11 cellular contexts compared by ENCODE assay signal in the genomic region with DNA sequence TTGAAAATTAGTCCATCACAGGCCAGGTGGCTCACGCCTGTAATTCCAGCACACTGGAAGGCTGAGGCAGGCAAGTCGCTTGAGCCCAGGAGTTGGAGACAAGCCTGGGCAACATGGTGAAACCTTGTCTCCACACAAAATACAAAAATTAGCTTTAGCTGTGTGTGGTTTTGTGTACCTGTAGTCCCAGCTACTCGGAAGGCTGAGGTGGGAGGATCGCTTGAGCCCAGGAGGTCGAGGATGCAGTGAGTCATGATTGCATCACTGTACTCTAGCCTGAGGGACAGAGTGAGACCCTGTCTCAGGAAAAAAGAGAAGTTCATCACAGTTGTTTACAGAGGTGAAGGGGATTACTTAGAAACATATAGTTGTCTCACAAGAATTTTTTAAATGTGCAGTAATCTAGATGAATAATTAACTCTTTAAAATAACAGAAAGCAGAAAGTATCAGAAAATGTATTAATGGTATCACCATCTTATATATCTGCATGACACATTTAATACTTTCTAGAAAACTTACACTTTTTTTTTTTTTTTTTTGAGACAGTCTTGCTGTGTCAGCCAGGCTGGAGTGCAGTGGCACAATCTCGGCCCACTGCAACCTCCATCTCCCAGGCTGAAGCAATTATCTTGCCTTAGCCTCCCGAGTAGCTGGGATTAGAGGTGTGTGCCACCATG. TPM values are rescaled to one million over a fixed set of nuclear protein-coding genes. Genes with fewer than 3 reads are reported as not detected.
A peak's percentile ranks its signal among the peaks of the same experiment; 100 is the strongest.
DNase-seq lines count a peak whose midpoint lies in the region; ATAC-seq, FAIRE-seq and TF ChIP-seq lines count a peak whose summit lies in the region.
"Had no signal": no experiment of that assay in that cellular context is flagged by ENCODE, and none has a peak within 500 bp of the region (broad histone marks: within the 10 kb centered on the region; RNA-seq: fewer than 3 reads in every experiment).

No MANE protein-coding gene starts in this region.

- H3K27ac ChIP-seq in smooth muscle cell (ENCODE audit: low read depth), result peak overlapping the region; percentile 88
- peak overlapping the region in 1 of 2 donors; percentile 17 for H3K27ac ChIP-seq in uterus
- H3K27ac ChIP-seq: tibial artery had no signal

- peaks cover 98% of the 10 kb centered on the region for H4K20me1 ChIP-seq in smooth muscle cell (ENCODE audit: low read depth)

- no peak for TF ChIP-seq POLR2A in uterus (IDR thresholded peaks at IDR 0.05)

- H2AFZ ChIP-seq in smooth muscle cell (ENCODE audit: low read depth), result no peak overlapping the region

- ATAC-seq in GM21360 (IDR thresholded peaks at IDR 0.05; ENCODE audit: unreplicated experiment), result no peak

- H3K27me3 ChIP-seq in smooth muscle cell (ENCODE audit: low read depth), result no peaks in the 10 kb centered on the region
- no peaks in the 10 kb centered on the region for H3K27me3 ChIP-seq in uterus
- H3K27me3 ChIP-seq: tibial artery had no signal

- TF ChIP-seq CTCF in epithelial cell of esophagus (IDR thresholded peaks at IDR 0.05; ENCODE audit: insufficient read depth, low read depth, low read length, missing control alignments), result no peak
- TF ChIP-seq CTCF in smooth muscle cell (IDR thresholded peaks at IDR 0.05; ENCODE audit: borderline replicate concordance, insufficient read depth, poor library complexity, severe bottlenecking), result no peak
- no peak for TF ChIP-seq CTCF in uterus (IDR thresholded peaks at IDR 0.05)

- peaks cover 9% of the 10 kb centered on the region for H3K4me1 ChIP-seq in smooth muscle cell (ENCODE audit: low read depth)
- H3K4me1 ChIP-seq in uterus, result no peaks in the 10 kb centered on the region

- peaks cover 97% of the 10 kb centered on the region for H3K79me2 ChIP-seq in smooth muscle cell (ENCODE audit: low read depth)

- peak; percentile 25 for DNase-seq in activated CD8-positive, alpha-beta memory T cell treated with anti-CD3 and anti-CD28 coated beads, Interleukin-2, amount 50 U/mL, for 4 hours
- no peak for DNase-seq in activated CD8-positive, alpha-beta memory T cell treated with anti-CD3 and anti-CD28 coated beads, Interleukin-2, amount 50 U/mL, for 48 hours
- DNase-seq in RPMI7951 (ENCODE audit: low read depth) (peak; percentile 60), epithelial cell of esophagus (ENCODE audit: low read depth) (peak; percentile 84), smooth muscle cell (lab: John Stamatoyannopoulos, UW; ENCODE audit: unreplicated experiment) (no peak), uterus (no peak), frontal cortex (ENCODE audit: low spot score in 2 of 2) (no peak)
- DNase-seq: Karpas-422, SHP77, tibial artery had no signal

- no peaks in the 10 kb centered on the region for H3K9me3 ChIP-seq in smooth muscle cell (replicated peaks; ENCODE audit: low read depth)
- H3K9me3 ChIP-seq in uterus, result no peaks in the 10 kb centered on the region
- H3K9me3 ChIP-seq: tibial artery had no signal

- WGBS in smooth muscle cell (ENCODE audit: low lambda C conversion rate), result 43% methylated on average over 7 of the region's 7 CpGs

- H3F3A ChIP-seq in smooth muscle cell (ENCODE audit: low read depth), result no peaks in the 10 kb centered on the region

- intact Hi-C loops in uterus (cut with DNase I; ENCODE audit: low total_unique reads), result no loop called here

- H3K4me2 ChIP-seq in smooth muscle cell, result peak overlapping the region; percentile 37

- H3K9ac ChIP-seq in smooth muscle cell (ENCODE audit: low read depth), result no peak overlapping the region

- no peak overlapping the region for H3K4me3 ChIP-seq in epithelial cell of esophagus (ENCODE audit: low read length)
- H3K4me3 ChIP-seq in smooth muscle cell, result no peak overlapping the region
- H3K4me3 ChIP-seq in uterus, result no peak overlapping the region
- H3K4me3 ChIP-seq: tibial artery had no signal

- no peak for FAIRE-seq in frontal cortex (lab: Jason Lieb, UNC)

- no peaks in the 10 kb centered on the region for H3K36me3 ChIP-seq in smooth muscle cell (ENCODE audit: low read depth)
- H3K36me3 ChIP-seq in uterus, result no peaks in the 10 kb centered on the region
- H3K36me3 ChIP-seq: tibial artery had no signal

RNA-seq across cellular contexts. Expression of gene LCOR, which starts 8.9 kb away (rescaled TPM):
- total RNA-seq in RPMI7951 (2014; rRNA removed; shearing (Covaris generic)), result 7.4 and 13.0 TPM in 2 replicates
- total RNA-seq in smooth muscle cell (27.8 and 29.9 TPM in 2 replicates), uterus (1,000 to 10,000 TPM in 1 of 4 donors, 100 to 1,000 TPM in 1, 10 to 100 TPM in 1, 1 to 10 TPM in 1; 7.7 to 2,027 (median 132) TPM), frontal cortex (52.2 TPM)
- polyA plus RNA-seq in smooth muscle cell, result 10.6 and 20.7 TPM in 2 replicates

Comparison
In these comparisons a context has a peak if more than half of its experiments do, and no peak if none do; other contexts are left out.
1. DNase-seq: peak in activated CD8-positive, alpha-beta memory T cell treated with anti-CD3 and anti-CD28 coated beads, Interleukin-2, amount 50 U/mL, for 4 hours (single experiment), RPMI7951 (single experiment) and epithelial cell of esophagus (single experiment); none in activated CD8-positive, alpha-beta memory T cell treated with anti-CD3 and anti-CD28 coated beads, Interleukin-2, amount 50 U/mL, for 48 hours (single experiment), smooth muscle cell (single experiment), uterus (0 of 2) and frontal cortex (0 of 2).